10 cellular contexts compared by ENCODE assay signal in genomic region chr3:192090586-192090985, GRCh38.
DNase-seq lines count a peak whose midpoint lies in the region; ATAC-seq and TF ChIP-seq lines count a peak whose summit lies in the region.
"Had no signal": no experiment of that assay in that cellular context is flagged by ENCODE, and none has a peak within 500 bp of the region (broad histone marks: within the 10 kb centered on the region; RNA-seq: fewer than 3 reads in every experiment).

No MANE protein-coding gene starts in this region.

- peak; percentile 78 for ATAC-seq in HG02759 (IDR thresholded peaks at IDR 0.05; ENCODE audit: unreplicated experiment)

- H3K27ac ChIP-seq in vagina (no peak overlapping the region), spleen (no peak overlapping the region)

- peaks cover 26% of the 10 kb centered on the region for H3K9me3 Mint-ChIP-seq in osteocyte (ENCODE audit: unreplicated experiment)
- H3K9me3 Mint-ChIP-seq: memory B cell had no signal

- no peak for TF ChIP-seq POLR2A in vagina (IDR thresholded peaks at IDR 0.05)
- TF ChIP-seq POLR2A in spleen (IDR thresholded peaks at IDR 0.05) = no peak

- H3K4me3 Mint-ChIP-seq in osteocyte (ENCODE audit: unreplicated experiment) = no peak overlapping the region
- H3K4me3 Mint-ChIP-seq: memory B cell had no signal

- H3K4me1 ChIP-seq in vagina = no peaks in the 10 kb centered on the region
- no peaks in the 10 kb centered on the region for H3K4me1 ChIP-seq in spleen

- peaks cover 34% of the 10 kb centered on the region for H3K4me1 Mint-ChIP-seq in osteocyte (ENCODE audit: unreplicated experiment)

- intact Hi-C loops in vagina (cut with DNase I) = no loop called here
- intact Hi-C loops in spleen (cut with DNase I; ENCODE audit: low total_unique reads) = no loop called here

- no peaks in the 10 kb centered on the region for H3K27me3 Mint-ChIP-seq in osteocyte (ENCODE audit: unreplicated experiment)
- H3K27me3 Mint-ChIP-seq: memory B cell had no signal

- H3K27me3 ChIP-seq in vagina (no peaks in the 10 kb centered on the region), spleen (replicated peaks in 1 of 7) (no peaks in the 10 kb centered on the region)

- H3K9me3 ChIP-seq in vagina (no peaks in the 10 kb centered on the region), spleen (no peaks in the 10 kb centered on the region)

- no peak overlapping the region for H3K4me3 ChIP-seq in vagina
- H3K4me3 ChIP-seq in spleen = no peak overlapping the region

- peak overlapping the region; percentile 81 for H3K27ac Mint-ChIP-seq in osteocyte (ENCODE audit: unreplicated experiment)
- H3K27ac Mint-ChIP-seq: memory B cell had no signal

- H3K36me3 ChIP-seq in vagina = no peaks in the 10 kb centered on the region
- no peaks in the 10 kb centered on the region for H3K36me3 ChIP-seq in spleen

- no peak for TF ChIP-seq CTCF in osteocyte (IDR thresholded peaks at IDR 0.05)
- no peak for TF ChIP-seq CTCF in vagina (IDR thresholded peaks at IDR 0.05)
- no peak for TF ChIP-seq CTCF in spleen (IDR thresholded peaks at IDR 0.05 in 8 of 11, conservative IDR thresholded peaks at IDR 0.05 in 3 of 11)

- DNase-seq in NCI-H345 (lab: John Stamatoyannopoulos, UW) (peak; percentile 11), NCI-H345 treated with DMSO at 0.1 percent for 48 hours (lab: John Stamatoyannopoulos, UW; ENCODE audit: unreplicated experiment) (no peak), NAMALWA (ENCODE audit: low spot score) (peak; percentile 34), osteocyte (ENCODE audit: extremely low spot score, unreplicated experiment) (no peak), vagina (ENCODE audit: extremely low spot score in 2 of 2) (no peak), GOT3 (lab: John Stamatoyannopoulos, UW) (no peak), spleen (no peak)
- DNase-seq: cortex of kidney had no signal

- peaks cover 2% of the 10 kb centered on the region for H3K36me3 Mint-ChIP-seq in osteocyte (ENCODE audit: unreplicated experiment)
- H3K36me3 Mint-ChIP-seq: memory B cell had no signal

Comparison
In these comparisons a context has a peak if more than half of its experiments do, and no peak if none do; other contexts are left out.
1. DNase-seq: peak in NCI-H345 (single experiment) and NAMALWA (single experiment); none in NCI-H345 treated with DMSO at 0.1 percent for 48 hours (single experiment), osteocyte (single experiment), vagina (0 of 2), GOT3 (single experiment) and spleen (single experiment).